In the genomic region with DNA sequence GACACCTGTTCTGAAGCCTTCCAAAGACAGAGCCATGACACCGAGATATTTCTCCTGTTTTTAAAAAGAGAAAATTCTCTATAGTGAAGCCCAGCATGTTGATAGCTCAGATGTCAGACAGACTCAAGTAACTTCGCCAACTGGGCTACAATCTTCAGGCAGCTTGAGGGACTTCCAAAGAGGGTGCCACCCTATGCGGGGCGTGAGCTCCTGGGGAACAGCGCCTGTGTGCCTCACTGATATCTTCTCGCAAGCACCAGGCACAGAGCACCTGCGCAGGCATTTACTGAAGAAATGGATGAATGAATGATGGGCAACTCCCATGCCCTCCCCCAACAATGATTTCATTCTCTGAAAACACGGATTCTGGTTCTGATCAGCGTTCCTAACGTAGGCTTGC, we compare ENCODE assay signal across 18 cellular contexts. TPM values are rescaled to one million over a fixed set of nuclear protein-coding genes. Genes with fewer than 3 reads are reported as not detected.
DNase-seq lines count a peak whose midpoint lies in the region; ATAC-seq, FAIRE-seq and TF ChIP-seq lines count a peak whose summit lies in the region.
"Had no signal": no experiment of that assay in that cellular context is flagged by ENCODE, and none has a peak within 500 bp of the region (broad histone marks: within the 10 kb centered on the region; RNA-seq: fewer than 3 reads in every experiment).

No MANE protein-coding gene starts in this region.

- no peak overlapping the region for H3K4me3 Mint-ChIP-seq in neural progenitor cell
- H3K4me3 Mint-ChIP-seq: CD4-positive, alpha-beta memory T cell had no signal

- no TSS peak for BruUV-seq in OCI-LY7 (replicated peaks; lab: Mats Ljungman, UMichigan)
- BruUV-seq in K562 (replicated peaks; lab: Mats Ljungman, UMichigan): no TSS peak

- H3K36me3 Mint-ChIP-seq in neural progenitor cell: no peaks in the 10 kb centered on the region
- H3K36me3 Mint-ChIP-seq: CD4-positive, alpha-beta memory T cell had no signal

- intact Hi-C loops in OCI-LY7 (cut with micrococcal nuclease; ENCODE audit: unreplicated experiment) (no loop called here), K562 (cut with micrococcal nuclease) (no loop called here)

- H2AFZ ChIP-seq in OCI-LY7 (ENCODE audit: low read length) (no peak overlapping the region), K562 (ENCODE audit: low read depth, low read length) (no peak overlapping the region), neural progenitor cell (replicated peaks) (no peak overlapping the region)

- H3K36me3 ChIP-seq in OCI-LY7 (ENCODE audit: insufficient read depth, low read length): no peaks in the 10 kb centered on the region
- no peaks in the 10 kb centered on the region for H3K36me3 ChIP-seq in K562 (ENCODE audit: control insufficient read depth, insufficient read depth, low read length)
- no peaks in the 10 kb centered on the region for H3K36me3 ChIP-seq in neural progenitor cell
- H3K36me3 ChIP-seq: BE2C, HAP-1 had no signal

- peaks cover 77% of the 10 kb centered on the region for H3K4me1 Mint-ChIP-seq in neural progenitor cell
- H3K4me1 Mint-ChIP-seq: CD4-positive, alpha-beta memory T cell had no signal

- no peak for TF ChIP-seq RAD21 in K562 (CRISPR knock-in tag; conservative IDR thresholded peaks at IDR 0.05 in 1 of 2, IDR thresholded peaks at IDR 0.05 in 1 of 2)

- FAIRE-seq in K562 (lab: Jason Lieb, UNC): no peak
- FAIRE-seq: A549, D721Med, GM19239, H1 had no signal

- no peak overlapping the region for H3K4me3 ChIP-seq in OCI-LY7 (ENCODE audit: low read depth, low read length, poor library complexity, severe bottlenecking)
- no peak overlapping the region for H3K4me3 ChIP-seq in K562
- no peak overlapping the region for H3K4me3 ChIP-seq in neural progenitor cell
- H3K4me3 ChIP-seq: A549, HAP-1 had no signal

- H3K27me3 ChIP-seq in K562 (ENCODE audit: control insufficient read depth in 2 of 2, insufficient read depth in 2 of 2, low read length in 2 of 2) (peaks cover 89 to 92% of the 10 kb centered on the region in 2 experiments), neural progenitor cell (no peaks in the 10 kb centered on the region)

- no peak for TF ChIP-seq EP300 in K562 (IDR thresholded peaks at IDR 0.05; ENCODE audit: low read length)

- DNase-seq in OCI-LY7 (ENCODE audit: low spot score) (no peak), K562 (ENCODE audit: extremely low read depth in 1 of 4, low spot score in 3 of 4) (no peak), neural progenitor cell (ENCODE audit: low spot score) (no peak), omental fat pad (ENCODE audit: low spot score) (no peak), DMS 273 treated with DMSO at 0.1 percent for 48 hours (lab: John Stamatoyannopoulos, UW) (no peak)
- DNase-seq: BE2C, DMS53, GF-D8 had no signal

- no peaks in the 10 kb centered on the region for H3K9me1 ChIP-seq in K562 (ENCODE audit: control insufficient read depth, insufficient read depth, low read length)

- in situ Hi-C loops in K562 (cut with MboI): no loop called here

- no peak overlapping the region for H3K27ac ChIP-seq in OCI-LY7 (ENCODE audit: low read depth, low read length, poor library complexity, severe bottlenecking)
- H3K27ac ChIP-seq in K562 (ENCODE audit: extremely low read depth, low read depth, low read length): no peak overlapping the region
- no peak overlapping the region for H3K27ac ChIP-seq in neural progenitor cell
- H3K27ac ChIP-seq: C4-2B, HL-60 had no signal

- CTCF ChIA-PET in OCI-LY7 (lab: Charles Lee; ENCODE audit: unreplicated experiment) (no interaction called here), K562 (lab: Yijun Ruan, JAX; ENCODE audit: low intra/inter-chr PET ratio) (no interaction called here)

- H3K9ac ChIP-seq in K562 (ENCODE audit: insufficient read depth in 1 of 2, low read depth in 2 of 2, low read length in 2 of 2) (no peak overlapping the region), neural progenitor cell (no peak overlapping the region)

- H3K79me2 ChIP-seq in OCI-LY7 (ENCODE audit: insufficient read depth, low read depth, low read length) (no peaks in the 10 kb centered on the region), K562 (ENCODE audit: control insufficient read depth, insufficient read depth, low read length) (no peaks in the 10 kb centered on the region), neural progenitor cell (ENCODE audit: low read depth) (no peaks in the 10 kb centered on the region)

- ATAC-seq in K562 (no peak), HG03520 (IDR thresholded peaks at IDR 0.05; ENCODE audit: unreplicated experiment) (no peak), omental fat pad (ENCODE audit: low FRiP score) (no peak)
- ATAC-seq: A549 had no signal

- H3F3A ChIP-seq in neural progenitor cell (ENCODE audit: low read depth): peaks cover 21% of the 10 kb centered on the region

- WGBS in K562 (ENCODE audit: insufficient coverage, low coverage, missing lambda C conversion rate): 0% methylated on average over 10 of the region's 10 CpGs

- POLR2A ChIA-PET in OCI-LY7 (lab: Charles Lee) (no interaction called here), K562 (lab: Yijun Ruan, JAX) (interaction anchor here (0.8 to 3.9 kb wide), 2 partner anchors 13 to 485 kb away, joined by 3 to 13 read pairs; no protein-coding TSS in a partner anchor)

- TF ChIP-seq CTCF in OCI-LY7 (conservative IDR thresholded peaks at IDR 0.05; ENCODE audit: low read length): no peak
- TF ChIP-seq CTCF in K562 (IDR thresholded peaks at IDR 0.05 in 2 of 3, conservative IDR thresholded peaks at IDR 0.05 in 1 of 3; ENCODE audit: insufficient read depth in 2 of 3, low read depth in 1 of 3, low read length in 3 of 3): no peak
- TF ChIP-seq CTCF in neural progenitor cell (IDR thresholded peaks at IDR 0.05): no peak
- TF ChIP-seq CTCF in omental fat pad (IDR thresholded peaks at IDR 0.05): no peak

- H3K4me1 ChIP-seq in OCI-LY7 (ENCODE audit: insufficient read depth, low read length, poor library complexity, severe bottlenecking) (peaks cover 8% of the 10 kb centered on the region), K562 (replicated peaks in 1 of 2; ENCODE audit: control insufficient read depth in 2 of 2, insufficient read depth in 2 of 2, low read length in 2 of 2) (peaks cover 0 to under 1% of the 10 kb centered on the region in 2 experiments; a peak in 1 of 5 replicates), neural progenitor cell (peaks cover 50% of the 10 kb centered on the region)
- H3K4me1 ChIP-seq: BE2C, HAP-1 had no signal

- H3K4me2 ChIP-seq in OCI-LY7 (ENCODE audit: low read length) (peak overlapping the region; percentile 55), K562 (ENCODE audit: insufficient read depth, low read length) (no peak overlapping the region), neural progenitor cell (peak overlapping the region; percentile 42)
- H3K4me2 ChIP-seq: A549 had no signal

- TF ChIP-seq POLR2A in K562 (conservative IDR thresholded peaks at IDR 0.05): no peak

- H3K9me3 Mint-ChIP-seq in neural progenitor cell: no peaks in the 10 kb centered on the region
- H3K9me3 Mint-ChIP-seq: CD4-positive, alpha-beta memory T cell had no signal

- H3K9me3 ChIP-seq in OCI-LY7 (ENCODE audit: low read length) (no peaks in the 10 kb centered on the region), K562 (replicated peaks; ENCODE audit: control insufficient read depth, insufficient read depth, low read depth, low read length) (no peaks in the 10 kb centered on the region), neural progenitor cell (ENCODE audit: low read depth) (no peaks in the 10 kb centered on the region)
- H3K9me3 ChIP-seq: A549, BE2C, HAP-1 had no signal

- H3K27me3 Mint-ChIP-seq in neural progenitor cell (ENCODE audit: insufficient read depth, low read depth): peaks cover 22% of the 10 kb centered on the region

- no peak overlapping the region for H3K27ac Mint-ChIP-seq in neural progenitor cell
- H3K27ac Mint-ChIP-seq: CD4-positive, alpha-beta memory T cell had no signal

- no peaks in the 10 kb centered on the region for H4K20me1 ChIP-seq in OCI-LY7 (ENCODE audit: insufficient read depth, low read length)
- peaks cover 34% of the 10 kb centered on the region; the same call in 1 of the 2 replicates for H4K20me1 ChIP-seq in K562 (replicated peaks; ENCODE audit: control insufficient read depth, insufficient read depth, low read length)
- peaks cover 19% of the 10 kb centered on the region for H4K20me1 ChIP-seq in neural progenitor cell (ENCODE audit: low read depth)

- no peaks in the 10 kb centered on the region for H3K9me2 ChIP-seq in OCI-LY7 (ENCODE audit: insufficient read depth, low read length)

TF ChIP-seq in K562, 482 proteins besides CTCF, POLR2A, EP300 and RAD21:
- TF ChIP-seq BRD9 (IDR thresholded peaks at IDR 0.05; ENCODE audit: low read depth, partially characterized antibody) (no peak), BCL6 (CRISPR knock-in tag; IDR thresholded peaks at IDR 0.05) (no peak), TCFL5 (CRISPR knock-in tag; conservative IDR thresholded peaks at IDR 0.05) (no peak), ZNF668 (CRISPR knock-in tag; IDR thresholded peaks at IDR 0.05) (no peak), CBX2 (IDR thresholded peaks at IDR 0.05; ENCODE audit: insufficient read depth, low read length, poor library complexity, severe bottlenecking) (peak; percentile 22), FOXA1 (IDR thresholded peaks at IDR 0.05; ENCODE audit: borderline replicate concordance) (no peak)

RNA-seq across cellular contexts. Expression of gene RIPK4, which starts 17.6 kb away (rescaled TPM):
- total RNA-seq in OCI-LY7 (2014; rRNA removed; shearing (Covaris generic)): 0.13 and 0.19 TPM in 2 replicates
- total RNA-seq in OCI-LY7 (2022) (0.08 TPM in 1 of 2 replicates, not detected in the other), K562 (2014; rRNA removed) (not detected in 2 replicates), K562 (2014; rRNA removed; fragmentation: Illumina TruSeq; extraction: Trizol) (not detected in 2 replicates), K562 (2015; rRNA removed; fragmentation: Illumina TruSeq; extraction: Trizol) (not detected in 2 replicates), K562 (2021) (0.09 TPM in 1 of 2 replicates, not detected in the other), neural progenitor cell (ENCODE audit: low replicate concordance) (1.3 and 2.3 TPM in 2 replicates), omental fat pad (10 to 100 TPM in 1 of 4 donors, 1 to 10 TPM in 2, not detected in 1; 2.5 to 17.7 (median 4.9) TPM)
- not detected in 2 replicates for total RNA-seq in K562 (2011; cell fraction: chromatin; rRNA removed; ENCODE audit: low replicate concordance)
- not detected in 2 replicates for total RNA-seq in K562 (2011; cell fraction: nucleolus; rRNA removed)
- total RNA-seq in K562 (2011; cell fraction: nucleoplasm; rRNA removed): 0.07 TPM in 1 of 2 replicates, not detected in the other
- polyA plus RNA-seq in K562 (2011; rRNA removed) (not detected in 2 replicates), K562 (2014; fragmentation: Illumina TruSeq; extraction: Trizol) (not detected in 2 replicates), K562 (2014; fragmentation: Nextera tagmentation; extraction: Ambion mirVana) (not detected), K562 (2014; rRNA removed) (not detected in 2 replicates)
- not detected in 2 replicates for polyA plus RNA-seq in K562 (2011; cell fraction: cytosol; rRNA removed)
- not detected in 2 replicates for polyA plus RNA-seq in K562 (2011; cell fraction: nucleus; rRNA removed)
- polyA plus RNA-seq in K562 (2012): not detected in 2 replicates
- polyA minus RNA-seq in K562 (2011; rRNA and poly(A)+ RNA removed): not detected in 2 replicates
- not detected in 2 replicates for polyA minus RNA-seq in K562 (2011; cell fraction: cytosol; rRNA and poly(A)+ RNA removed)
- polyA minus RNA-seq in K562 (2011; cell fraction: nucleus; rRNA and poly(A)+ RNA removed): not detected in 2 replicates
- polyA plus RNA-seq: AG04450 had no signal
